In the genomic region with DNA sequence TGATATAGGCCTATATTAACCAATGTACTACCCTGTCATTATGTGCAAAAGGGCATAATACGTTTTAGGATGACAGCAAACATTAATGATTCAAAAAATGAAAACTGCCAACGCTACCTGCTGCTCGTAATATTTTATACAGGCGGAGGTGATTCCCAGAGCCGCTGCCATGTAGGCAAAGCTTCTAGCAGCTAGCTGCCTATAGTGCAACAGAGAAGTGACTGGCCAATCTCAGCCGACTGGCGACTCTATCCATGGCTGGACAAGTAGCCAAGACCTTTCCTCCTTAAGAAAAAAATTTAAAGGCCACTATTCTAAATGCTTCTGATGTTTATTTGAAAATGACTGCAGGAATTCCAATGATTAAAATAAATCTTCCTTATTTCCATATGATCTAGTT, we compare ENCODE assay signal across 12 cellular contexts. TPM values are rescaled to one million over a fixed set of nuclear protein-coding genes. Genes with fewer than 3 reads are reported as not detected.
DNase-seq lines count a peak whose midpoint lies in the region; ATAC-seq, FAIRE-seq and TF ChIP-seq lines count a peak whose summit lies in the region.
"Had no signal": no experiment of that assay in that cellular context is flagged by ENCODE, and none has a peak within 500 bp of the region (broad histone marks: within the 10 kb centered on the region; RNA-seq: fewer than 3 reads in every experiment).

No MANE protein-coding gene starts in this region.

- no peaks in the 10 kb centered on the region for H3K9me2 ChIP-seq in MM.1S (replicated peaks; ENCODE audit: insufficient read depth, low read length)

- H3K18ac ChIP-seq in H9 (ENCODE audit: insufficient read length, low read depth, low read length) = no peak overlapping the region

- H3K9me3 Mint-ChIP-seq in H9 = no peaks in the 10 kb centered on the region
- H3K9me3 Mint-ChIP-seq: GM23338 had no signal

- no peak overlapping the region for H4K91ac ChIP-seq in H9 (ENCODE audit: insufficient read length, low read depth, low read length)

- no peak overlapping the region for H3T11ph ChIP-seq in H9 (ENCODE audit: low read length)

- intact Hi-C loops in dorsolateral prefrontal cortex (cut with DNase I) = no loop called here
- intact Hi-C loops in spleen (cut with DNase I; ENCODE audit: low total_unique reads) = no loop called here

- H4K20me1 ChIP-seq in MM.1S (ENCODE audit: insufficient read depth, low read length) = no peaks in the 10 kb centered on the region
- no peaks in the 10 kb centered on the region for H4K20me1 ChIP-seq in H9 (ENCODE audit: control insufficient read depth, insufficient read depth, insufficient read length)

- no peak overlapping the region; a peak in 1 of 5 replicates for H3K4me3 Mint-ChIP-seq in H9

- 62 to 87% (median 81%) methylated on average over 7 of the region's 7 CpGs for WGBS in spleen, 5 donors
- WGBS in H9 (ENCODE audit: extremely low coverage, insufficient read length, low lambda C conversion rate) = no CpG with 5 or more reads among the region's 7 CpGs

- H3K4me2 ChIP-seq in MM.1S (ENCODE audit: low read depth, low read length) = peak overlapping the region; percentile 78
- no peak overlapping the region for H3K4me2 ChIP-seq in H9 (ENCODE audit: insufficient read depth, insufficient read length, low read length)

- H3K27ac Mint-ChIP-seq in H9 = no peak overlapping the region
- H3K27ac Mint-ChIP-seq: GM23338 had no signal

- no peak overlapping the region for H2AK5ac ChIP-seq in H9 (ENCODE audit: insufficient read length, low read length)

- no peak overlapping the region for H2BK12ac ChIP-seq in H9 (ENCODE audit: insufficient read length, low read depth, low read length)

- H3K9ac ChIP-seq in MM.1S (ENCODE audit: low read length) = 0 out of 2 replicates have a peak overlapping the region, but pooled peaks have one; percentile 54
- no peak overlapping the region for H3K9ac ChIP-seq in H9 (ENCODE audit: extremely low read depth, insufficient read length, low read length)

- no peak overlapping the region for H2BK20ac ChIP-seq in H9 (ENCODE audit: low read depth, low read length, poor library complexity, severe bottlenecking)

- no peak overlapping the region for H3K14ac ChIP-seq in H9 (ENCODE audit: insufficient read depth, low read length)

- FAIRE-seq in H54 (lab: Jason Lieb, UNC) = no peak

- no peak for DNase-seq in MM.1S
- DNase-seq in dorsolateral prefrontal cortex = peak in 1 of 10 donors; percentile 25
- peak; percentile 32 for DNase-seq in medulla oblongata (ENCODE audit: extremely low spot score)
- DNase-seq in spleen = no peak
- DNase-seq in H9 = no peak
- DNase-seq in T-helper 1 cell = no peak
- DNase-seq in H54 (ENCODE audit: insufficient read length, low spot score) = no peak
- DNase-seq: DMS79, NCI-H82 had no signal

- H3K79me2 ChIP-seq in MM.1S (ENCODE audit: low read length) (peaks cover 49% of the 10 kb centered on the region), H9 (ENCODE audit: insufficient read depth, low read length) (no peaks in the 10 kb centered on the region)

- H4K8ac ChIP-seq in H9 (replicated peaks; ENCODE audit: insufficient read length, low read depth, low read length) = no peak overlapping the region

- H3K36me3 ChIP-seq in MM.1S (replicated peaks; ENCODE audit: insufficient read depth, low read length) = no peaks in the 10 kb centered on the region
- no peaks in the 10 kb centered on the region for H3K36me3 ChIP-seq in spleen

- no peak overlapping the region for H2BK5ac ChIP-seq in H9 (ENCODE audit: insufficient read length, low read length)

- H3K23me2 ChIP-seq in H9 (ENCODE audit: insufficient read length, low read depth, low read length, poor library complexity, severe bottlenecking) = peaks cover 3% of the 10 kb centered on the region

- no peak overlapping the region for H3K27ac ChIP-seq in MM.1S (ENCODE audit: low read length)
- H3K27ac ChIP-seq in dorsolateral prefrontal cortex = peak overlapping the region in 18 of 59 donors; percentile 44 to 86 (median 71)
- peak overlapping the region in 6 of 8 donors; percentile 34 to 67 (median 53) for H3K27ac ChIP-seq in spleen
- H3K27ac ChIP-seq in H9 (ENCODE audit: insufficient read length, low read depth, low read length) = no peak overlapping the region

- no peak for TF ChIP-seq POLR2A in spleen (IDR thresholded peaks at IDR 0.05)
- TF ChIP-seq POLR2A in H54 (IDR thresholded peaks at IDR 0.05; ENCODE audit: low read depth, low read length) = no peak

- peaks cover 39% of the 10 kb centered on the region for H3K27me3 Mint-ChIP-seq in H9 (ENCODE audit: low read depth)

- no peak overlapping the region for H2BK15ac ChIP-seq in H9 (ENCODE audit: low read depth, low read length)

- H4K5ac ChIP-seq in H9 (ENCODE audit: insufficient read length, low read depth, low read length) = no peak overlapping the region

- no peak for ATAC-seq in GM21526 (IDR thresholded peaks at IDR 0.05; ENCODE audit: low FRiP score, unreplicated experiment)

- 0 out of 2 replicates have a peak, but pooled peaks cover 3% of the 10 kb centered on the region for H3F3A ChIP-seq in MM.1S (ENCODE audit: insufficient read depth, low read length)

- H3K4me1 ChIP-seq in MM.1S (ENCODE audit: low read length) (peaks cover 15% of the 10 kb centered on the region; the same call in 1 of the 2 replicates), spleen (peaks cover 0 to 18% (median 7%) of the 10 kb centered on the region in 6 donors), H9 (ENCODE audit: insufficient read depth, low read length) (peaks cover 14% of the 10 kb centered on the region; the same call in 1 of the 2 replicates)

- H3K9me3 ChIP-seq in MM.1S (replicated peaks; ENCODE audit: insufficient read depth, low read length) (no peaks in the 10 kb centered on the region), spleen (no peaks in the 10 kb centered on the region), H9 (ENCODE audit: control insufficient read depth, low read depth, low read length) (no peaks in the 10 kb centered on the region)

- peaks cover 60 to 62% of the 10 kb centered on the region in 2 experiments for H3K4me1 Mint-ChIP-seq in H9

- no peak overlapping the region for H3K4ac ChIP-seq in H9 (ENCODE audit: low read depth, low read length)

- H3K79me1 ChIP-seq in H9 (ENCODE audit: insufficient read depth, low read depth, low read length, poor library complexity, severe bottlenecking) = no peaks in the 10 kb centered on the region

- no peak overlapping the region for H2BK120ac ChIP-seq in H9 (ENCODE audit: low read depth, low read length, poor library complexity, severe bottlenecking)

- no peaks in the 10 kb centered on the region for H3K36me3 Mint-ChIP-seq in H9 (ENCODE audit: insufficient read depth in 1 of 3, low read depth in 3 of 3)

- H3K23ac ChIP-seq in H9 (ENCODE audit: insufficient read length, low read depth, low read length) = no peak overlapping the region

- H3K27me3 ChIP-seq in MM.1S (replicated peaks; ENCODE audit: insufficient read depth, low read length) = no peaks in the 10 kb centered on the region
- H3K27me3 ChIP-seq in dorsolateral prefrontal cortex = no peaks in the 10 kb centered on the region
- H3K27me3 ChIP-seq in spleen (replicated peaks in 1 of 7) = peaks cover 0 to 4% (median 0%) of the 10 kb centered on the region in 7 donors
- no peaks in the 10 kb centered on the region; the same call in 1 of the 2 replicates for H3K27me3 ChIP-seq in H9 (ENCODE audit: insufficient read depth, low read length)

- peak overlapping the region; percentile 89 for H3K4me3 ChIP-seq in MM.1S (ENCODE audit: low read length)
- H3K4me3 ChIP-seq in dorsolateral prefrontal cortex = peak overlapping the region; percentile 28 to 79 (median 61)
- H3K4me3 ChIP-seq in spleen = peak overlapping the region in 6 of 8 donors; percentile 20 to 64 (median 32)
- H3K4me3 ChIP-seq: GM23338 had no signal

- H3K56ac ChIP-seq in H9 (ENCODE audit: insufficient read length, low read depth, low read length) = no peak overlapping the region

- TF ChIP-seq CTCF in MM.1S (IDR thresholded peaks at IDR 0.05; ENCODE audit: low read length) = no peak
- TF ChIP-seq CTCF in dorsolateral prefrontal cortex (IDR thresholded peaks at IDR 0.05 in 54 of 56, conservative IDR thresholded peaks at IDR 0.05 in 2 of 56; ENCODE audit: low read depth in 1 of 56, partially characterized antibody in 56 of 56) = no peak
- TF ChIP-seq CTCF in spleen (IDR thresholded peaks at IDR 0.05 in 8 of 11, conservative IDR thresholded peaks at IDR 0.05 in 3 of 11) = no peak
- no peak for TF ChIP-seq CTCF in H9 (conservative IDR thresholded peaks at IDR 0.05)

- H2AFZ ChIP-seq in MM.1S (ENCODE audit: low read length) = no peak overlapping the region
- H2AFZ ChIP-seq in H9 (ENCODE audit: low read length) = no peak overlapping the region

RNA-seq across cellular contexts. Expression of gene PPARGC1A, which starts 1.9 kb away (rescaled TPM):
- total RNA-seq in dorsolateral prefrontal cortex (10 to 100 TPM; 22.2 to 70.7 (median 45.6) TPM), spleen (1 to 10 TPM in 6 of 7 donors, under 1 TPM in 1; 0.88 to 7.3 (median 3.7) TPM), H9 (2021) (1.2 and 1.7 TPM in 2 replicates)
- under 1 TPM; 0.32 to 0.63 (median 0.53) TPM for polyA plus RNA-seq in spleen
- total RNA-seq: T-helper 2 cell treated with Interferon-gamma antibody and Interleukin-4, amounts not matched to agents 100 ng/mL and 5 ng/mL, for 36 hours had no signal

Comparison
In these comparisons a context has a peak if more than half of its experiments do, and no peak if none do; other contexts are left out.
1. H3K27ac ChIP-seq: peak in spleen (6 of 8); none in MM.1S (single experiment) and H9 (single experiment).
2. H3K4me3 ChIP-seq: peak in every context shown above with its lines; median percentile 89 in MM.1S; 61 in dorsolateral prefrontal cortex; 32 in spleen.